Comparison of ENCODE assay signal across 22 cellular contexts in the genomic region with DNA sequence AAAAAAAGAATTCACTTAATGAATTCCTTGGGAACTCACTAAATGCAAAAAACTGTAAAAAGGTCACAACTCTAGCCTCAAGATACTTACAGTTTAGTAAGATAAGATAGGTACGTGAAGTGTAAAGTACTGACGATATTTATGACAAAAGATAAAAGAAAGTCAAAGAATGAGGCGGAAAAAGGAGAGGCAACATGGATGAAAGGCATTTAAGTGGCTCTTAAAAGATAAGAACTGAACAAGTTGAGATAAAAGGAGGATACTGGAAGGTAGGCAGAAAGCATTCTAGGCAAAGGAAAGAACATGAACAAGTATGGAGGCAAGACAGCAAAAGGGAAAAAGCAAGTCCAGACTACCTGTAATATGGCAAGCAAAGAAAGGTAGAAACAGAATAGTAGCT. TPM values are rescaled to one million over a fixed set of nuclear protein-coding genes. Genes with fewer than 3 reads are reported as not detected.
"Had no signal": no experiment of that assay in that cellular context is flagged by ENCODE, and none has a peak within 500 bp of the region (broad histone marks: within the 10 kb centered on the region; RNA-seq: fewer than 3 reads in every experiment).

No MANE protein-coding gene starts in this region.

- FAIRE-seq: colon, frontal cortex, keratinocyte had no signal

- DNase-seq: activated CD4-positive, alpha-beta T cell treated with anti-CD3 and anti-CD28 coated beads, Interleukin-2, amount 50 U/mL, for 48 hours; activated CD8-positive, alpha-beta memory T cell treated with anti-CD3 and anti-CD28 coated beads, Interleukin-2, amount 10 ng/mL, durations not matched to agents 7 days and 5 days; activated naive CD4-positive, alpha-beta T cell; activated naive CD8-positive, alpha-beta T cell treated with anti-CD3 and anti-CD28 coated beads for 36 hours; amniotic stem cell; dorsolateral prefrontal cortex; mucosa of descending colon; naive thymus-derived CD4-positive, alpha-beta T cell; stimulated activated CD4-positive, alpha-beta T cell treated with anti-CD3 and anti-CD28 coated beads, Interleukin-12 subunit alpha, Interleukin-12 subunit beta, amount 100 ng/mL, for 4 hours; stimulated activated CD4-positive, alpha-beta T cell treated with anti-CD3 and anti-CD28 coated beads, Interleukin-1b, Interleukin-23, amount 100 ng/mL, for 48 hours; stimulated activated CD8-positive, alpha-beta memory T cell treated with anti-CD3 and anti-CD28 coated beads, Interleukin-4, amount 100 ng/mL, for 48 hours; stimulated activated naive CD4-positive, alpha-beta T cell treated with Interleukin-2 at 50 U/mL for 16 hours; WERI-Rb-1 had no signal

- H2AFZ ChIP-seq: parathyroid adenoma had no signal

- H3K79me2 ChIP-seq: parathyroid adenoma had no signal

- H3K4me3 Mint-ChIP-seq: activated CD8-positive, alpha-beta memory T cell treated with anti-CD3 and anti-CD28 coated beads, Interleukin-2, amount 10 ng/mL, durations not matched to agents 7 days and 5 days; activated naive CD8-positive, alpha-beta T cell treated with anti-CD3 and anti-CD28 coated beads for 36 hours; memory B cell; naive thymus-derived CD4-positive, alpha-beta T cell had no signal

- H3K9me3 Mint-ChIP-seq: activated naive CD8-positive, alpha-beta T cell treated with anti-CD3 and anti-CD28 coated beads for 36 hours; memory B cell; naive thymus-derived CD4-positive, alpha-beta T cell had no signal

- H3K9me3 ChIP-seq: mucosa of descending colon, neutrophil, SJSA1 had no signal

- H3K27ac ChIP-seq: parathyroid adenoma, SJSA1, WERI-Rb-1 had no signal

- H3K9ac ChIP-seq: parathyroid adenoma had no signal

- H3K27me3 ChIP-seq: dorsolateral prefrontal cortex, neutrophil, SJSA1 had no signal

- H3K27ac Mint-ChIP-seq: activated CD8-positive, alpha-beta memory T cell treated with anti-CD3 and anti-CD28 coated beads, Interleukin-2, amount 10 ng/mL, durations not matched to agents 7 days and 5 days; activated naive CD8-positive, alpha-beta T cell treated with anti-CD3 and anti-CD28 coated beads for 36 hours; memory B cell; naive thymus-derived CD4-positive, alpha-beta T cell had no signal

- H3K4me3 ChIP-seq: dorsolateral prefrontal cortex, mucosa of descending colon, SJSA1 had no signal

- ATAC-seq: activated CD8-positive, alpha-beta memory T cell treated with anti-CD3 and anti-CD28 coated beads, Interleukin-2, amount 10 ng/mL, durations not matched to agents 7 days and 5 days; left lobe of liver; mucosa of descending colon; naive thymus-derived CD4-positive, alpha-beta T cell had no signal

- H3K27me3 Mint-ChIP-seq: activated CD8-positive, alpha-beta memory T cell treated with anti-CD3 and anti-CD28 coated beads, Interleukin-2, amount 10 ng/mL, durations not matched to agents 7 days and 5 days; activated naive CD8-positive, alpha-beta T cell treated with anti-CD3 and anti-CD28 coated beads for 36 hours; memory B cell; naive thymus-derived CD4-positive, alpha-beta T cell had no signal

- H3K4me1 ChIP-seq: parathyroid adenoma, SJSA1 had no signal

RNA-seq across cellular contexts. Expression of a gene that starts 46.5 kb away (rescaled TPM):
- total RNA-seq: activated CD8-positive, alpha-beta memory T cell treated with anti-CD3 and anti-CD28 coated beads, Interleukin-2, amount 10 ng/mL, durations not matched to agents 7 days and 5 days; naive thymus-derived CD4-positive, alpha-beta T cell; T-helper 2 cell treated with Interferon-gamma antibody and Interleukin-4, amounts not matched to agents 100 ng/mL and 5 ng/mL, for 36 hours had no signal
- polyA plus RNA-seq: naive thymus-derived CD4-positive, alpha-beta T cell had no signal
